Comparison of ENCODE assay signal across 21 cellular contexts in genomic region chr12:45477526-45477925, GRCh38.
DNase-seq lines count a peak whose midpoint lies in the region; ATAC-seq and TF ChIP-seq lines count a peak whose summit lies in the region.
"Had no signal": no experiment of that assay in that cellular context is flagged by ENCODE, and none has a peak within 500 bp of the region (broad histone marks: within the 10 kb centered on the region; RNA-seq: fewer than 3 reads in every experiment).

No MANE protein-coding gene starts in this region.

- H3K79me2 ChIP-seq in osteoblast (ENCODE audit: insufficient read depth, low read length): no peaks in the 10 kb centered on the region

- ATAC-seq in upper lobe of left lung (ENCODE audit: low FRiP score in 2 of 2): no peak

- TF ChIP-seq EP300 in upper lobe of left lung (IDR thresholded peaks at IDR 0.05): no peak

- no peak for TF ChIP-seq POLR2A in upper lobe of left lung (IDR thresholded peaks at IDR 0.05)

- H3K4me3 ChIP-seq in BLaER1 treated with 17β-estradiol and CSF1 and Interleukin-3, amounts not matched to agents 10 nM and 100 nM: no peak overlapping the region
- H3K4me3 ChIP-seq in fibroblast of mammary gland (ENCODE audit: control insufficient read depth, low read depth, low read length) (no peak overlapping the region), skeletal muscle cell (ENCODE audit: low read depth, low read length) (no peak overlapping the region), osteoblast (ENCODE audit: insufficient read depth, low read length) (no peak overlapping the region), upper lobe of left lung (no peak overlapping the region)

- WGBS in upper lobe of left lung, 2 donors: 74 to 80% methylated on average over 1 of the region's 1 CpG

- H3K9ac ChIP-seq in BLaER1 treated with 17β-estradiol and CSF1 and Interleukin-3, amounts not matched to agents 10 nM and 100 nM: no peak overlapping the region
- H3K9ac ChIP-seq: KMS-11 had no signal

- no peaks in the 10 kb centered on the region for H3K36me3 ChIP-seq in BLaER1 treated with 17β-estradiol and CSF1 and Interleukin-3, amounts not matched to agents 10 nM and 100 nM
- H3K36me3 ChIP-seq in osteoblast (ENCODE audit: insufficient read depth, low read length): no peaks in the 10 kb centered on the region
- no peaks in the 10 kb centered on the region for H3K36me3 ChIP-seq in upper lobe of left lung
- H3K36me3 ChIP-seq: BE2C had no signal

- peaks cover 0 to 18% (median 7%) of the 10 kb centered on the region in 11 experiments; a peak in 11 of 22 replicates for H3K9me3 ChIP-seq in BLaER1 treated with 17β-estradiol and CSF1 and Interleukin-3, amounts not matched to agents 10 nM and 100 nM (replicated peaks in 1 of 11)
- H3K9me3 ChIP-seq in osteoblast (ENCODE audit: low read depth, low read length): no peaks in the 10 kb centered on the region
- peaks cover 0 to 2% (median 0%) of the 10 kb centered on the region in 4 donors for H3K9me3 ChIP-seq in upper lobe of left lung
- H3K9me3 ChIP-seq: BE2C had no signal

- DNase-seq in SK-N-DZ (ENCODE audit: low spot score) (peak; percentile 19), fibroblast of mammary gland (ENCODE audit: low read depth) (peak; percentile 75), skeletal muscle cell (ENCODE audit: low read depth) (peak; percentile 24), osteoblast (ENCODE audit: insufficient read length, low spot score, missing footprints) (no peak), upper lobe of left lung (no peak), NCI-H146 treated with DMSO at 0.1 percent for 48 hours (lab: John Stamatoyannopoulos, UW; ENCODE audit: unreplicated experiment) (no peak)
- DNase-seq: BE2C; CD4-positive, CD25-positive, alpha-beta regulatory T cell; COR-L47; DMS79 treated with DMSO at 0.1 percent for 48 hours; GOT3; HCEC 1CT; IMR-90; NCI-H1417; NCI-H187; NCI-H446 treated with DMSO at 0.1 percent for 48 hours; NCI-H526 treated with DMSO at 0.1 percent for 48 hours; OCI-M1; Right ventricle myocardium superior had no signal

- no peak overlapping the region for H2AFZ ChIP-seq in osteoblast (ENCODE audit: low read length)

- H3K27ac ChIP-seq in BLaER1 treated with 17β-estradiol and CSF1 and Interleukin-3, amounts not matched to agents 10 nM and 100 nM: 0 out of 22 replicates have a peak overlapping the region, but pooled peaks of 1 of the 11 experiments have one; percentile 9
- no peak overlapping the region for H3K27ac ChIP-seq in osteoblast (ENCODE audit: low read depth, low read length)
- no peak overlapping the region for H3K27ac ChIP-seq in upper lobe of left lung
- H3K27ac ChIP-seq: KMS-11 had no signal

- no peaks in the 10 kb centered on the region for H3K27me3 ChIP-seq in BLaER1 treated with 17β-estradiol and CSF1 and Interleukin-3, amounts not matched to agents 10 nM and 100 nM
- H3K27me3 ChIP-seq in osteoblast (ENCODE audit: insufficient read depth, low read length) (no peaks in the 10 kb centered on the region), upper lobe of left lung (no peaks in the 10 kb centered on the region)
- H3K27me3 ChIP-seq: BE2C had no signal

- TF ChIP-seq CTCF in fibroblast of mammary gland (conservative IDR thresholded peaks at IDR 0.05; ENCODE audit: control insufficient read depth, insufficient read depth, low read depth, low read length) (no peak), osteoblast (IDR thresholded peaks at IDR 0.05; ENCODE audit: extremely low read depth, low read depth, low read length) (no peak), upper lobe of left lung (IDR thresholded peaks at IDR 0.05) (no peak)

- H3K4me2 ChIP-seq in BLaER1 treated with 17β-estradiol and CSF1 and Interleukin-3, amounts not matched to agents 10 nM and 100 nM: peak overlapping the region in 7 of 11 experiments; percentile 1 to 69 (median 42); a peak in 10 of 22 replicates
- H3K4me2 ChIP-seq in osteoblast (ENCODE audit: insufficient read depth, low read length): no peak overlapping the region
- H3K4me2 ChIP-seq: KMS-11 had no signal

- H3K4me1 ChIP-seq in BLaER1 treated with 17β-estradiol and CSF1 and Interleukin-3, amounts not matched to agents 10 nM and 100 nM: peaks cover 0 to 18% (median 11%) of the 10 kb centered on the region in 10 experiments; a peak in 13 of 20 replicates
- H3K4me1 ChIP-seq in osteoblast (ENCODE audit: insufficient read depth, low read length) (no peaks in the 10 kb centered on the region), upper lobe of left lung (no peaks in the 10 kb centered on the region)

- no peaks in the 10 kb centered on the region for H4K20me1 ChIP-seq in BLaER1 treated with 17β-estradiol and CSF1 and Interleukin-3, amounts not matched to agents 10 nM and 100 nM
- no peaks in the 10 kb centered on the region for H4K20me1 ChIP-seq in osteoblast (ENCODE audit: insufficient read depth, low read length)

Comparison
In these comparisons a context has a peak if more than half of its experiments do, and no peak if none do; other contexts are left out.
1. DNase-seq: peak in SK-N-DZ (single experiment), fibroblast of mammary gland (single experiment) and skeletal muscle cell (single experiment); none in osteoblast (single experiment), upper lobe of left lung (0 of 2) and NCI-H146 treated with DMSO at 0.1 percent for 48 hours (single experiment).